ENCODE assay signal across 9 cellular contexts in genomic region chr1:150154143-150154542, GRCh38. TPM values are rescaled to one million over a fixed set of nuclear protein-coding genes. Genes with fewer than 3 reads are reported as not detected.
DNase-seq lines count a peak whose midpoint lies in the region; ATAC-seq and TF ChIP-seq lines count a peak whose summit lies in the region.
"Had no signal": no experiment of that assay in that cellular context is flagged by ENCODE, and none has a peak within 500 bp of the region (broad histone marks: within the 10 kb centered on the region; RNA-seq: fewer than 3 reads in every experiment).

No MANE protein-coding gene starts in this region.

- TF ChIP-seq POLR2A in IMR-90 (IDR thresholded peaks at IDR 0.05; ENCODE audit: low read depth, low read length) = no peak

- H4K91ac ChIP-seq in IMR-90 (ENCODE audit: insufficient read depth, low read depth, low read length) = no peak overlapping the region

- H3K4me1 ChIP-seq in IMR-90 (ENCODE audit: control insufficient read depth, insufficient read depth, low read length) (peaks cover 43% of the 10 kb centered on the region), osteoblast (ENCODE audit: insufficient read depth, low read length) (peaks cover 39% of the 10 kb centered on the region)

- H2AK9ac ChIP-seq in IMR-90 (replicated peaks; ENCODE audit: low read depth, low read length, poor library complexity) = peak overlapping the region; percentile 18

- H3K4me3 ChIP-seq in IMR-90 (ENCODE audit: insufficient read depth, low read depth, low read length) (no peak overlapping the region), coronary artery (peak overlapping the region; percentile 54), osteoblast (ENCODE audit: insufficient read depth, low read length) (no peak overlapping the region)

- H3K79me1 ChIP-seq in IMR-90 (ENCODE audit: low read depth in 1 of 2, low read length in 2 of 2) = peaks cover 30 to 76% of the 10 kb centered on the region in 2 experiments

- TF ChIP-seq CTCF in CD14-positive monocyte (IDR thresholded peaks at IDR 0.05) = no peak
- TF ChIP-seq CTCF in IMR-90 (conservative IDR thresholded peaks at IDR 0.05; ENCODE audit: low read depth, low read length) = no peak
- TF ChIP-seq CTCF in coronary artery (IDR thresholded peaks at IDR 0.05) = no peak
- TF ChIP-seq CTCF in osteoblast (IDR thresholded peaks at IDR 0.05; ENCODE audit: extremely low read depth, low read depth, low read length) = no peak

- peaks cover 0 to 7% (median 5%) of the 10 kb centered on the region in 3 donors for H3K27me3 Mint-ChIP-seq in CD14-positive monocyte (ENCODE audit: low read depth in 3 of 3)

- ATAC-seq in IMR-90 (ENCODE audit: low read depth) (no peak), HG03354 (IDR thresholded peaks at IDR 0.05; ENCODE audit: poor library complexity, severe bottlenecking, unreplicated experiment) (no peak)

- peak overlapping the region; percentile 54; the same call in 1 of the 2 replicates for H3K23ac ChIP-seq in IMR-90 (ENCODE audit: low read depth, low read length)

- peak overlapping the region; percentile 58 to 82 (median 66) for H3K27ac Mint-ChIP-seq in CD14-positive monocyte

- H3K4me1 Mint-ChIP-seq in CD14-positive monocyte = peaks cover 80% of the 10 kb centered on the region

- H2AK5ac ChIP-seq in IMR-90 (ENCODE audit: low read depth, low read length) = peak overlapping the region; percentile 75

- no TSS peak for BruUV-seq in IMR-90 (replicated peaks; lab: Mats Ljungman, UMichigan)

- H3K4ac ChIP-seq in IMR-90 (ENCODE audit: low read depth, low read length) = peak overlapping the region; percentile 73

- H3K14ac ChIP-seq in IMR-90 (replicated peaks; ENCODE audit: low read depth, low read length) = peak overlapping the region; percentile 65

- peak overlapping the region; percentile 30 to 66; a peak in 2 of 4 replicates for H4K8ac ChIP-seq in IMR-90 (ENCODE audit: low read depth in 2 of 2, low read length in 2 of 2)

- CTCF ChIA-PET in IMR-90 (lab: Yijun Ruan, JAX) = interaction anchor here (0.7 kb wide), 1 partner anchor 25 kb away, joined by 5 read pairs; no protein-coding TSS in a partner anchor

- no peak overlapping the region for H3K18ac ChIP-seq in IMR-90 (ENCODE audit: low read depth, low read length)

- in situ Hi-C loops in IMR-90 (cut with MboI; ENCODE audit: low sequenced_read_pairs) = no loop called here

- H4K20me1 ChIP-seq in IMR-90 (ENCODE audit: insufficient read depth, low read length) (peaks cover 48% of the 10 kb centered on the region), osteoblast (ENCODE audit: insufficient read depth, low read length) (peaks cover 5% of the 10 kb centered on the region)

- TF ChIP-seq RAD21 in IMR-90 (IDR thresholded peaks at IDR 0.05; ENCODE audit: low read length) = no peak

- 0 out of 3 replicates have a peak overlapping the region, but pooled peaks have one; percentile 46 for H2BK15ac ChIP-seq in IMR-90 (ENCODE audit: low read depth, low read length)

- H2BK20ac ChIP-seq in IMR-90 (ENCODE audit: low read depth, low read length) = no peak overlapping the region

- H3K9ac ChIP-seq in IMR-90 (ENCODE audit: low read depth, low read length) = 0 out of 2 replicates have a peak overlapping the region, but pooled peaks have one; percentile 37

- H3K9me1 ChIP-seq in IMR-90 (ENCODE audit: insufficient read depth, low read length) = peaks cover 30% of the 10 kb centered on the region

- H3K79me2 ChIP-seq in osteoblast (ENCODE audit: insufficient read depth, low read length) = peaks cover 52% of the 10 kb centered on the region

- H3K4me2 ChIP-seq in IMR-90 (ENCODE audit: low read depth, low read length) (peak overlapping the region; percentile 43; the same call in 1 of the 2 replicates), osteoblast (ENCODE audit: insufficient read depth, low read length) (no peak overlapping the region)

- H2BK5ac ChIP-seq in IMR-90 (ENCODE audit: low read depth, low read length, poor library complexity, severe bottlenecking) = peak overlapping the region; percentile 55

- H3K9me3 Mint-ChIP-seq in CD14-positive monocyte = peaks cover 0 to 5% (median 2%) of the 10 kb centered on the region in 7 donors

- dilution Hi-C loops in IMR-90 (cut with HindIII; ENCODE audit: low sequenced_read_pairs, unreplicated experiment) = no loop called here

- peaks cover 80 to 81% of the 10 kb centered on the region in 2 donors for H3K36me3 Mint-ChIP-seq in CD14-positive monocyte

- POLR2A ChIA-PET in IMR-90 (lab: Charles Lee; ENCODE audit: unreplicated experiment) = interaction anchor here (1.1 kb wide), 1 partner anchor 9 kb away, joined by 3 read pairs; no protein-coding TSS in a partner anchor

- H3K4me3 Mint-ChIP-seq in CD14-positive monocyte = peak overlapping the region in 1 of 2 donors; percentile 87

- no peak overlapping the region for H2AFZ ChIP-seq in IMR-90 (replicated peaks; ENCODE audit: low read length, poor library complexity)
- no peak overlapping the region for H2AFZ ChIP-seq in osteoblast (ENCODE audit: low read length)

- H2BK120ac ChIP-seq in IMR-90 (ENCODE audit: low read depth, low read length) = peak overlapping the region; percentile 23; the same call in 1 of the 2 replicates

- WGBS in IMR-90 (ENCODE audit: extremely low coverage in 2 of 2, insufficient read length in 1 of 2), 2 experiments = no CpG with 5 or more reads among the region's 4 CpGs

- no peaks in the 10 kb centered on the region for H3K9me3 ChIP-seq in IMR-90 (ENCODE audit: control insufficient read depth, insufficient read depth, low read length)
- H3K9me3 ChIP-seq in osteoblast (ENCODE audit: low read depth, low read length) = no peaks in the 10 kb centered on the region

- H3K36me3 ChIP-seq in IMR-90 (ENCODE audit: control insufficient read depth, insufficient read depth, low read length) (peaks cover 65% of the 10 kb centered on the region), osteoblast (ENCODE audit: insufficient read depth, low read length) (peaks cover 67% of the 10 kb centered on the region)

- peak overlapping the region; percentile 66 for H3K27ac ChIP-seq in IMR-90 (ENCODE audit: insufficient read depth, low read length)
- peak overlapping the region; percentile 61 to 96 for H3K27ac ChIP-seq in coronary artery
- H3K27ac ChIP-seq in osteoblast (ENCODE audit: low read depth, low read length) = peak overlapping the region; percentile 85

- intact Hi-C loops in CD14-positive monocyte (cut with micrococcal nuclease) (no loop called here), IMR-90 (cut with micrococcal nuclease) (no loop called here)

- peak overlapping the region; percentile 25; the same call in 1 of the 2 replicates for H4K5ac ChIP-seq in IMR-90 (ENCODE audit: low read depth, low read length)

- no peaks in the 10 kb centered on the region for H3K27me3 ChIP-seq in IMR-90 (ENCODE audit: control insufficient read depth, insufficient read depth, low read length)
- H3K27me3 ChIP-seq in osteoblast (ENCODE audit: insufficient read depth, low read length) = no peaks in the 10 kb centered on the region

- no peak for DNase-seq in CD14-positive monocyte (ENCODE audit: low spot score)
- DNase-seq in IMR-90 = no peak
- no peak for DNase-seq in coronary artery (ENCODE audit: low spot score)
- no peak for DNase-seq in osteoblast (ENCODE audit: insufficient read length, low spot score, missing footprints)
- no peak for DNase-seq in activated effector memory CD4-positive, alpha-beta T cell treated with anti-CD3 and anti-CD28 coated beads, Interleukin-2, amount 50 U/mL, for 16 hours
- DNase-seq in NCI-H2029 treated with DMSO at 0.1 percent for 48 hours (lab: John Stamatoyannopoulos, UW) = no peak
- no peak for DNase-seq in NCI-H1930 (lab: John Stamatoyannopoulos, UW)
- DNase-seq: COR-L47 had no signal

- H3K56ac ChIP-seq in IMR-90 (ENCODE audit: extremely low read depth, insufficient read depth, low read length) = no peak overlapping the region

TF ChIP-seq in IMR-90, 13 proteins besides CTCF, POLR2A, EP300 and RAD21:
- TF ChIP-seq, protein P1, sequence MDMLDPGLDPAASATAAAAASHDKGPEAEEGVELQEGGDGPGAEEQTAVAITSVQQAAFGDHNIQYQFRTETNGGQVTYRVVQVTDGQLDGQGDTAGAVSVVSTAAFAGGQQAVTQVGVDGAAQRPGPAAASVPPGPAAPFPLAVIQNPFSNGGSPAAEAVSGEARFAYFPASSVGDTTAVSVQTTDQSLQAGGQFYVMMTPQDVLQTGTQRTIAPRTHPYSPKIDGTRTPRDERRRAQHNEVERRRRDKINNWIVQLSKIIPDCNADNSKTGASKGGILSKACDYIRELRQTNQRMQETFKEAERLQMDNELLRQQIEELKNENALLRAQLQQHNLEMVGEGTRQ (IDR thresholded peaks at IDR 0.05; ENCODE audit: low read depth, low read length) = no peak
- no peak for TF ChIP-seq MXI1 (IDR thresholded peaks at IDR 0.05; ENCODE audit: borderline replicate concordance, low read depth, low read length)
- TF ChIP-seq CHD1 (IDR thresholded peaks at IDR 0.05; ENCODE audit: low read depth, low read length) = no peak
- no peak for TF ChIP-seq MAFK (IDR thresholded peaks at IDR 0.05; ENCODE audit: low read depth, low read length)
- TF ChIP-seq SMC3 (IDR thresholded peaks at IDR 0.05; ENCODE audit: low read depth, low read length) = no peak
- TF ChIP-seq CEBPB (IDR thresholded peaks at IDR 0.05; ENCODE audit: low read depth, low read length) = no peak
- TF ChIP-seq RCOR1 (IDR thresholded peaks at IDR 0.05; ENCODE audit: insufficient replicate concordance, low read length) = no peak
- TF ChIP-seq RFX5 (IDR thresholded peaks at IDR 0.05; ENCODE audit: low read depth, low read length) = no peak
- no peak for TF ChIP-seq MAZ (IDR thresholded peaks at IDR 0.05; ENCODE audit: borderline replicate concordance, low read depth, low read length)
- TF ChIP-seq NFE2L2 (IDR thresholded peaks at IDR 0.05; ENCODE audit: low read depth, low read length) = no peak
- TF ChIP-seq, protein P2, sequence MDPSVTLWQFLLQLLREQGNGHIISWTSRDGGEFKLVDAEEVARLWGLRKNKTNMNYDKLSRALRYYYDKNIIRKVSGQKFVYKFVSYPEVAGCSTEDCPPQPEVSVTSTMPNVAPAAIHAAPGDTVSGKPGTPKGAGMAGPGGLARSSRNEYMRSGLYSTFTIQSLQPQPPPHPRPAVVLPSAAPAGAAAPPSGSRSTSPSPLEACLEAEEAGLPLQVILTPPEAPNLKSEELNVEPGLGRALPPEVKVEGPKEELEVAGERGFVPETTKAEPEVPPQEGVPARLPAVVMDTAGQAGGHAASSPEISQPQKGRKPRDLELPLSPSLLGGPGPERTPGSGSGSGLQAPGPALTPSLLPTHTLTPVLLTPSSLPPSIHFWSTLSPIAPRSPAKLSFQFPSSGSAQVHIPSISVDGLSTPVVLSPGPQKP (IDR thresholded peaks at IDR 0.05; ENCODE audit: borderline replicate concordance, low read depth, low read length) = no peak
- TF ChIP-seq BHLHE40 (IDR thresholded peaks at IDR 0.05; ENCODE audit: low read depth, low read length) = no peak
- no peak for TF ChIP-seq FOS (IDR thresholded peaks at IDR 0.05; ENCODE audit: low read depth, low read length)

RNA-seq across cellular contexts. Expression of gene PLEKHO1, which starts 4.4 kb away (rescaled TPM):
- 100 to 1,000 TPM in 1 of 2 donors, 10 to 100 TPM in 1; 87.2 to 110 TPM for polyA plus RNA-seq in CD14-positive monocyte
- total RNA-seq in IMR-90 (2012; rRNA removed) = 51.4 and 53.3 TPM in 2 replicates
- polyA plus RNA-seq in IMR-90 (2012; rRNA removed) = 50.4 and 56.0 TPM in 2 replicates
- 53.4 and 59.2 TPM in 2 replicates for polyA plus RNA-seq in IMR-90 (2012; cell fraction: cytosol; rRNA removed)
- 71.0 and 87.7 TPM in 2 replicates for polyA plus RNA-seq in IMR-90 (2012; cell fraction: nucleus; rRNA removed; ENCODE audit: low replicate concordance)
- 74.2 and 80.2 TPM in 2 replicates for total RNA-seq in osteoblast
